8 cellular contexts compared by ENCODE assay signal in genomic region chr3:140942221-140943104, GRCh38. TPM values are rescaled to one million over a fixed set of nuclear protein-coding genes. Genes with fewer than 3 reads are reported as not detected.
DNase-seq lines count a peak whose midpoint lies in the region; ATAC-seq and TF ChIP-seq lines count a peak whose summit lies in the region.

No MANE protein-coding gene starts in this region.

- peak overlapping the region; percentile 96 for H3K9ac ChIP-seq in mesendoderm (ENCODE audit: low read length)

- no peaks in the 10 kb centered on the region for H3K4me1 ChIP-seq in mesendoderm (ENCODE audit: control insufficient read depth, low read depth, low read length)

- intact Hi-C loops in activated CD8-positive, alpha-beta T cell treated with anti-CD3 and anti-CD28 coated beads for 36 hours (cut with micrococcal nuclease): no loop called here

- H3K79me1 ChIP-seq in mesendoderm (ENCODE audit: low read length): peaks cover 4% of the 10 kb centered on the region

- H3K9me3 Mint-ChIP-seq in activated CD8-positive, alpha-beta T cell treated with anti-CD3 and anti-CD28 coated beads for 36 hours: peaks cover 1% of the 10 kb centered on the region
- no peaks in the 10 kb centered on the region for H3K9me3 Mint-ChIP-seq in effector memory CD8-positive, alpha-beta T cell

- no peak overlapping the region for H4K5ac ChIP-seq in mesendoderm (ENCODE audit: low read length)

- no peak overlapping the region for H2BK5ac ChIP-seq in mesendoderm (ENCODE audit: low read length)

- no peaks in the 10 kb centered on the region for H3K36me3 ChIP-seq in mesendoderm (ENCODE audit: control insufficient read depth, insufficient read depth, low read length)

- peaks cover 40% of the 10 kb centered on the region for H3K79me2 ChIP-seq in mesendoderm (ENCODE audit: control insufficient read depth, insufficient read depth, low read length)

- H3K23ac ChIP-seq in mesendoderm (ENCODE audit: low read length): no peak overlapping the region

- no CpG with 5 or more reads among the region's 56 CpGs for WGBS in mesendoderm (ENCODE audit: extremely low coverage, insufficient coverage, low lambda C conversion rate)

- H2BK15ac ChIP-seq in mesendoderm (replicated peaks; ENCODE audit: low read depth): no peak overlapping the region

- no peak overlapping the region for H2BK120ac ChIP-seq in mesendoderm (ENCODE audit: low read depth, low read length)

- H3K27me3 Mint-ChIP-seq in activated CD8-positive, alpha-beta T cell treated with anti-CD3 and anti-CD28 coated beads for 36 hours: no peaks in the 10 kb centered on the region
- no peaks in the 10 kb centered on the region for H3K27me3 Mint-ChIP-seq in effector memory CD8-positive, alpha-beta T cell

- peaks cover 49% of the 10 kb centered on the region for H3K4me1 Mint-ChIP-seq in activated CD8-positive, alpha-beta T cell treated with anti-CD3 and anti-CD28 coated beads for 36 hours (ENCODE audit: low read depth)
- H3K4me1 Mint-ChIP-seq in effector memory CD8-positive, alpha-beta T cell (ENCODE audit: low read depth in 2 of 2): peaks cover 23 to 50% of the 10 kb centered on the region in 2 donors

- H3K27ac Mint-ChIP-seq in activated CD8-positive, alpha-beta T cell treated with anti-CD3 and anti-CD28 coated beads for 36 hours: peak overlapping the region; percentile 96
- H3K27ac Mint-ChIP-seq in effector memory CD8-positive, alpha-beta T cell: peak overlapping the region; percentile 97 to 99

- POLR2A ChIA-PET in activated CD8-positive, alpha-beta T cell treated with anti-CD3 and anti-CD28 coated beads for 36 hours (lab: Charles Lee): interaction anchor here (0.6 to 1.4 kb wide), 3 partner anchors 11 to 257 kb away, joined by 3 to 4 read pairs (median 4); no protein-coding TSS in a partner anchor

- CTCF ChIA-PET in activated CD8-positive, alpha-beta T cell treated with anti-CD3 and anti-CD28 coated beads for 36 hours (lab: Charles Lee): interaction anchor here (1.0 to 1.9 kb wide), 3 partner anchors 12 to 289 kb away, joined by 4 read pairs; partner anchors contain the start of gene PXYLP1

- H3K4ac ChIP-seq in mesendoderm (ENCODE audit: low read depth, low read length): peak overlapping the region; percentile 64

- no peak overlapping the region for H2AK5ac ChIP-seq in mesendoderm (ENCODE audit: low read length)

- peak overlapping the region; percentile 96 for H3K4me3 Mint-ChIP-seq in activated CD8-positive, alpha-beta T cell treated with anti-CD3 and anti-CD28 coated beads for 36 hours
- peak overlapping the region; percentile 97 to 98 for H3K4me3 Mint-ChIP-seq in effector memory CD8-positive, alpha-beta T cell

- H3K27me3 ChIP-seq in mesendoderm (ENCODE audit: insufficient read depth, low read length, poor library complexity): no peaks in the 10 kb centered on the region

- no peak for TF ChIP-seq CTCF in activated CD8-positive, alpha-beta T cell treated with anti-CD3 and anti-CD28 coated beads for 36 hours (IDR thresholded peaks at IDR 0.05)

- ATAC-seq in HG02884 (IDR thresholded peaks at IDR 0.05; ENCODE audit: unreplicated experiment): peak; percentile 45
- ATAC-seq in activated CD8-positive, alpha-beta T cell treated with anti-CD3 and anti-CD28 coated beads for 36 hours: peak; percentile 17
- ATAC-seq in effector memory CD8-positive, alpha-beta T cell (replicated peaks): no peak

- peak overlapping the region; percentile 93 for H3K56ac ChIP-seq in mesendoderm (ENCODE audit: low read length)

- peak overlapping the region; percentile 91 for H3K27ac ChIP-seq in mesendoderm (ENCODE audit: low read depth, low read length)

- peaks cover 31% of the 10 kb centered on the region for H3K36me3 Mint-ChIP-seq in activated CD8-positive, alpha-beta T cell treated with anti-CD3 and anti-CD28 coated beads for 36 hours (ENCODE audit: low read depth)
- peaks cover 21% of the 10 kb centered on the region for H3K36me3 Mint-ChIP-seq in effector memory CD8-positive, alpha-beta T cell (ENCODE audit: insufficient read depth)

- H4K8ac ChIP-seq in mesendoderm (ENCODE audit: low read depth, low read length): no peak overlapping the region

- H3K18ac ChIP-seq in mesendoderm (ENCODE audit: low read length): peak overlapping the region; percentile 81

- peak; percentile 2 to 7 for DNase-seq in activated CD4-positive, alpha-beta T cell treated with anti-CD3 and anti-CD28 coated beads for 24 hours (ENCODE audit: low read depth in 2 of 2)
- DNase-seq in activated CD4-positive, alpha-beta T cell treated with anti-CD3 and anti-CD28 coated beads for 1 hour: no peak
- peak; percentile 31 for DNase-seq in NCI-H2171 (lab: John Stamatoyannopoulos, UW)
- DNase-seq in activated CD8-positive, alpha-beta T cell treated with anti-CD3 and anti-CD28 coated beads for 36 hours: peak; percentile 64
- DNase-seq in effector memory CD8-positive, alpha-beta T cell: peak; percentile 24 to 45 (median 25)
- DNase-seq in mesendoderm: peak; percentile 91
- peak; percentile 34 for DNase-seq in stimulated activated CD8-positive, alpha-beta memory T cell treated with anti-CD3 and anti-CD28 coated beads, Interleukin-2, amount 100 ng/mL, for 48 hours (ENCODE audit: low read depth in 2 of 2)

- H3K4me3 ChIP-seq in mesendoderm (ENCODE audit: low read length): peak overlapping the region; percentile 97

- peak overlapping the region; percentile 96 for H3K4me2 ChIP-seq in mesendoderm (ENCODE audit: low read length)

RNA-seq across cellular contexts. Expression of gene SLC25A36, which starts 0.8 kb away (rescaled TPM):
- total RNA-seq in activated CD8-positive, alpha-beta T cell treated with anti-CD3 and anti-CD28 coated beads for 36 hours: 100 to 1,000 TPM; 102 to 106 TPM
- polyA plus RNA-seq in mesendoderm (2013, experiment 1 of 2): 31.3 TPM
- 32.8 TPM for polyA plus RNA-seq in mesendoderm (2013, experiment 2 of 2)
